8 cellular contexts compared by ENCODE assay signal in the genomic region with DNA sequence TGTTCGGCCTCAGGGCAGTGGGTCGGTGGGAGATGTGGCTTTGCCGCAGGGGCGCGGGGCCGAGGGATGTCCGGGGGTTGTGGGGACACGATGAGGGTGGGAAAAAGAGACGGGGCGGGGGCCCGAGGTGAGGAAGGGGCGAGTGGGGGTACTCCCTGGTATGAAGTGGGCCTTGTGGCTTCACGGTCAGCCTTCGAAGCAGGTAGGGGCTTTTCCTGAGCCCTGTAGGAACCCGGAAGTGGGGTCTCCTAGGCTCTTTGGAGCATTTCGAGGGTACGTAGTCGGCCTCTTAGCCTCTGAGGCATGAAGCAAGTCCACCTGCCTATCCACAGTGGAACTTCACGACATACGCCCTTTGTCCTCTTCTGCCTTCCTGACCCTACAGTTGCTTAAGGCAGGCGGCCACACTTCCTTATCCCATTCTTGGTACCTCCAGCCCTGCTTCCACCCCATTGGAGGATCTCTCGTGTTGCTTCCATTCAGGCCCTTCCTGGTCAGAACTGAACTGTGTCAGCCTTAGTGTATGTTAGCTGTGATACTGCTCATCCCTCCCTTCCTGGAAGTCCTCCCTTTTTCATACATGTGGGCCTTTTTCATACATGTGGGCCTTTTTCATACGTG. TPM values are rescaled to one million over a fixed set of nuclear protein-coding genes. Genes with fewer than 3 reads are reported as not detected.
DNase-seq lines count a peak whose midpoint lies in the region; TF ChIP-seq lines count a peak whose summit lies in the region.

No MANE protein-coding gene starts in this region.

- intact Hi-C loops in spleen (cut with DNase I; ENCODE audit: low total_unique reads): no loop called here

- H3K4me3 ChIP-seq in astrocyte of the cerebellum (ENCODE audit: low read depth, low read length) (peak overlapping the region; percentile 97), iPS-18a (ENCODE audit: low read length) (peak overlapping the region; percentile 93), spleen (peak overlapping the region; percentile 68 to 98 (median 88))

- H3K9ac ChIP-seq in iPS-18a (ENCODE audit: low read length): peak overlapping the region; percentile 100

- H3K27ac ChIP-seq in iPS-18a (ENCODE audit: low read length) (peak overlapping the region; percentile 100), spleen (peak overlapping the region; percentile 96 to 99 (median 98))

- H3K9me3 ChIP-seq in iPS-18a (ENCODE audit: control insufficient read depth, low read depth, low read length) (no peaks in the 10 kb centered on the region), spleen (no peaks in the 10 kb centered on the region)

- H3K4me1 ChIP-seq in iPS-18a (ENCODE audit: control insufficient read depth, low read depth, low read length): peaks cover 5% of the 10 kb centered on the region
- peaks cover 34 to 79% (median 64%) of the 10 kb centered on the region in 6 donors for H3K4me1 ChIP-seq in spleen

- no peak for TF ChIP-seq CTCF in astrocyte of the cerebellum (IDR thresholded peaks at IDR 0.05; ENCODE audit: low read depth, low read length, missing control alignments)
- TF ChIP-seq CTCF in spleen (IDR thresholded peaks at IDR 0.05 in 8 of 11, conservative IDR thresholded peaks at IDR 0.05 in 3 of 11): peak in 1 of 11 experiments; percentile 3

- DNase-seq in activated naive CD4-positive, alpha-beta T cell treated with Interleukin-2 at 50 U/mL for 16 hours: peak; percentile 32
- DNase-seq in activated naive CD4-positive, alpha-beta T cell treated with anti-CD3 and anti-CD28 coated beads, Interleukin-2, amount 50 U/mL, for 16 hours: no peak
- DNase-seq in NOMO-1 treated with DMSO at 0.1 percent for 48 hours (lab: John Stamatoyannopoulos, UW; ENCODE audit: unreplicated experiment) (peak; percentile 73), astrocyte of the cerebellum (ENCODE audit: low read depth) (no peak), spleen (no peak), NCI-H524 treated with DMSO at 0.1 percent for 48 hours (lab: John Stamatoyannopoulos, UW) (no peak), NCI-H510A (lab: John Stamatoyannopoulos, UW) (no peak)

- 1 to 4% (median 2%) methylated on average over 17 to 23 of the region's 23 CpGs for WGBS in spleen, 5 donors

- TF ChIP-seq POLR2A in spleen (IDR thresholded peaks at IDR 0.05): peak in 1 of 3 donors; percentile 64

- H3K27me3 ChIP-seq in iPS-18a (ENCODE audit: control insufficient read depth, insufficient read depth, low read length): no peaks in the 10 kb centered on the region
- no peaks in the 10 kb centered on the region for H3K27me3 ChIP-seq in spleen (replicated peaks in 1 of 7)

- peaks cover 31% of the 10 kb centered on the region for H3K36me3 ChIP-seq in iPS-18a (ENCODE audit: control insufficient read depth, low read depth, low read length)
- peaks cover 2 to 72% (median 40%) of the 10 kb centered on the region in 6 donors for H3K36me3 ChIP-seq in spleen

- in situ Hi-C loops in astrocyte of the cerebellum (cut with HindIII; ENCODE audit: low sequenced_read_pairs): no loop called here

RNA-seq across cellular contexts. Expression of a gene that starts 0.4 kb away (rescaled TPM):
- 100 to 1,000 TPM; 156 to 238 (median 199) TPM for total RNA-seq in spleen
- polyA plus RNA-seq in spleen: 100 to 1,000 TPM in 2 of 3 donors, 10 to 100 TPM in 1; 98.9 to 144 (median 125) TPM

RNA-seq across cellular contexts. Expression of a gene that starts 1.0 kb away (rescaled TPM):
- 10 to 100 TPM; 38.6 to 73.7 (median 51.4) TPM for total RNA-seq in spleen
- 10 to 100 TPM; 33.6 to 48.3 (median 41.5) TPM for polyA plus RNA-seq in spleen

RNA-seq across cellular contexts. Expression of a gene that starts 16.8 kb away (rescaled TPM):
- 100 to 1,000 TPM in 2 of 7 donors, 10 to 100 TPM in 5; 59.5 to 143 (median 78.9) TPM for total RNA-seq in spleen
- 10 to 100 TPM; 24.8 to 58.1 (median 47.3) TPM for polyA plus RNA-seq in spleen

RNA-seq across cellular contexts. Expression of a gene that starts 23.5 kb away (rescaled TPM):
- 10 to 100 TPM; 10.1 to 30.5 (median 22.6) TPM for total RNA-seq in spleen
- 10 to 100 TPM; 14.5 to 29.8 (median 28.2) TPM for polyA plus RNA-seq in spleen

RNA-seq across cellular contexts. Expression of a gene that starts 43.5 kb away (rescaled TPM):
- total RNA-seq in spleen: 10 to 100 TPM; 22.0 to 34.5 (median 28.1) TPM
- 10 to 100 TPM in 2 of 3 donors, 1 to 10 TPM in 1; 9.3 to 16.7 (median 15.9) TPM for polyA plus RNA-seq in spleen

Comparison
In these comparisons a context has a peak if more than half of its experiments do, and no peak if none do; other contexts are left out.
1. DNase-seq: peak in activated naive CD4-positive, alpha-beta T cell treated with Interleukin-2 at 50 U/mL for 16 hours (single experiment) and NOMO-1 treated with DMSO at 0.1 percent for 48 hours (single experiment); none in activated naive CD4-positive, alpha-beta T cell treated with anti-CD3 and anti-CD28 coated beads, Interleukin-2, amount 50 U/mL, for 16 hours (single experiment), astrocyte of the cerebellum (single experiment), spleen (single experiment), NCI-H524 treated with DMSO at 0.1 percent for 48 hours (single experiment) and NCI-H510A (single experiment).
2. Peak in every context shown above with its lines, with median percentiles within 50 percentile points of each other: H3K4me3 ChIP-seq.